ENCODE assay signal across 19 cellular contexts in the genomic region with DNA sequence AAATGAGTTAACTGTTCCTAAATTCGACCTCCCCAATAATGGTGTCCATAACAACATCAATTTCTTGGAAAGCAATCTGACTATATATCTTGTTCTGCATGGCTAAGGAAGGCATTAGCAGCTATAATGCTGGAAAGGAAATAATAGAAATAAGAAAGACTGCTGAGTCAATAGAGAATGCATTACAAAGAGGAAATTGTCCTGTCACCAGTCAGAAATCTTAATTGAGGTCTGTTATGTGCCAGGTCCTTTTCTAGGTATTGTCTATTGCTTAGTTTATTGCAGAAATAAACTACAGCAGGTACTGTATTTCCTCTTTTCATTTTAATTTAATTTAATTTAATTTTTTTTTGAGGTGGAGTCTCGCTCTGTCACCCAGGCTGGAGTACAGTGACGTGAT. TPM values are rescaled to one million over a fixed set of nuclear protein-coding genes. Genes with fewer than 3 reads are reported as not detected.
DNase-seq lines count a peak whose midpoint lies in the region; ATAC-seq and TF ChIP-seq lines count a peak whose summit lies in the region.
"Had no signal": no experiment of that assay in that cellular context is flagged by ENCODE, and none has a peak within 500 bp of the region (broad histone marks: within the 10 kb centered on the region; RNA-seq: fewer than 3 reads in every experiment).

No MANE protein-coding gene starts in this region.

- no peak overlapping the region for H3K4me3 ChIP-seq in PC-3 (ENCODE audit: low read length)
- peak overlapping the region; percentile 59 for H3K4me3 ChIP-seq in endodermal cell (ENCODE audit: low read length)
- H3K4me3 ChIP-seq: smooth muscle cell had no signal

- H3K79me2 ChIP-seq in PC-3 (ENCODE audit: low read length): no peaks in the 10 kb centered on the region

- no peaks in the 10 kb centered on the region for H3K27me3 ChIP-seq in PC-3 (ENCODE audit: low read length)
- H3K27me3 ChIP-seq in endodermal cell (ENCODE audit: control insufficient read depth, insufficient read depth, low read length, poor library complexity, severe bottlenecking): peaks cover 9% of the 10 kb centered on the region
- H3K27me3 ChIP-seq: brain microvascular endothelial cell, heart left ventricle had no signal

- H3K4me1 Mint-ChIP-seq in activated T-cell treated with anti-CD3 and anti-CD28 coated beads, Interleukin-2, amount 50 U/mL, for 24 hours (ENCODE audit: low read depth): peaks cover 90% of the 10 kb centered on the region
- H3K4me1 Mint-ChIP-seq in endodermal cell: peaks cover 17% of the 10 kb centered on the region
- peaks cover 76% of the 10 kb centered on the region for H3K4me1 Mint-ChIP-seq in stimulated activated effector memory CD8-positive, alpha-beta T cell treated with anti-CD3 and anti-CD28 coated beads, Interleukin-12 subunit alpha, Interleukin-12 subunit beta, amount 100 ng/mL, for 72 hours
- peaks cover 31% of the 10 kb centered on the region for H3K4me1 Mint-ChIP-seq in HFFc6 (ENCODE audit: low read depth)

- H3K9me2 ChIP-seq in PC-3 (replicated peaks; ENCODE audit: low read length): no peaks in the 10 kb centered on the region

- H3K27ac Mint-ChIP-seq in activated T-cell treated with anti-CD3 and anti-CD28 coated beads, Interleukin-2, amount 50 U/mL, for 24 hours: peak overlapping the region; percentile 34
- H3K27ac Mint-ChIP-seq in endodermal cell (no peak overlapping the region), HFFc6 (no peak overlapping the region)
- H3K27ac Mint-ChIP-seq in stimulated activated effector memory CD8-positive, alpha-beta T cell treated with anti-CD3 and anti-CD28 coated beads, Interleukin-12 subunit alpha, Interleukin-12 subunit beta, amount 100 ng/mL, for 72 hours: peak overlapping the region; percentile 7

- H3K4me2 ChIP-seq in PC-3 (ENCODE audit: low read length): no peak overlapping the region
- H3K4me2 ChIP-seq: smooth muscle cell had no signal

- TF ChIP-seq CTCF in PC-3 (conservative IDR thresholded peaks at IDR 0.05; ENCODE audit: low read depth, low read length) (no peak), endodermal cell (conservative IDR thresholded peaks at IDR 0.05) (no peak), HFFc6 (IDR thresholded peaks at IDR 0.05) (no peak)

- no peaks in the 10 kb centered on the region for H3K36me3 Mint-ChIP-seq in activated T-cell treated with anti-CD3 and anti-CD28 coated beads, Interleukin-2, amount 50 U/mL, for 24 hours (ENCODE audit: low read depth)
- H3K36me3 Mint-ChIP-seq in endodermal cell (ENCODE audit: low read depth) (no peaks in the 10 kb centered on the region), HFFc6 (ENCODE audit: low read depth) (no peaks in the 10 kb centered on the region)
- no peaks in the 10 kb centered on the region for H3K36me3 Mint-ChIP-seq in stimulated activated effector memory CD8-positive, alpha-beta T cell treated with anti-CD3 and anti-CD28 coated beads, Interleukin-12 subunit alpha, Interleukin-12 subunit beta, amount 100 ng/mL, for 72 hours

- no peaks in the 10 kb centered on the region for H3K27me3 Mint-ChIP-seq in activated T-cell treated with anti-CD3 and anti-CD28 coated beads, Interleukin-2, amount 50 U/mL, for 24 hours
- H3K27me3 Mint-ChIP-seq in endodermal cell (ENCODE audit: insufficient read depth) (peaks cover 22% of the 10 kb centered on the region), HFFc6 (ENCODE audit: insufficient read depth) (peaks cover 20% of the 10 kb centered on the region)

- CTCF ChIA-PET in PC-3 (lab: Charles Lee): no interaction called here

- intact Hi-C loops in PC-3 (cut with micrococcal nuclease): no loop called here

- H3K9me3 Mint-ChIP-seq in activated T-cell treated with anti-CD3 and anti-CD28 coated beads, Interleukin-2, amount 50 U/mL, for 24 hours: no peaks in the 10 kb centered on the region
- H3K9me3 Mint-ChIP-seq in endodermal cell: no peaks in the 10 kb centered on the region
- no peaks in the 10 kb centered on the region for H3K9me3 Mint-ChIP-seq in stimulated activated effector memory CD8-positive, alpha-beta T cell treated with anti-CD3 and anti-CD28 coated beads, Interleukin-12 subunit alpha, Interleukin-12 subunit beta, amount 100 ng/mL, for 72 hours
- H3K9me3 Mint-ChIP-seq in HFFc6: no peaks in the 10 kb centered on the region

- H3K9ac ChIP-seq in PC-3 (ENCODE audit: low read length) (no peak overlapping the region), endodermal cell (ENCODE audit: extremely low read depth, low read length, poor library complexity, severe bottlenecking) (no peak overlapping the region)

- BruUV-seq in PC-3 (replicated peaks; lab: Mats Ljungman, UMichigan): no TSS peak

- no peaks in the 10 kb centered on the region for H3F3A ChIP-seq in PC-3 (ENCODE audit: low read length, unreplicated experiment)

- no peak overlapping the region for H2AFZ ChIP-seq in PC-3 (ENCODE audit: low read length)

- no peak for DNase-seq in activated T-cell treated with anti-CD3 and anti-CD28 coated beads, Interleukin-2, amount 50 U/mL, for 24 hours
- DNase-seq in activated T-cell treated with anti-CD3 and anti-CD28 coated beads, Interleukin-2, amount 50 U/mL, for 48 hours: no peak
- peak; percentile 18 for DNase-seq in PC-3
- DNase-seq in endodermal cell: no peak
- DNase-seq in stimulated activated effector memory CD8-positive, alpha-beta T cell treated with anti-CD3 and anti-CD28 coated beads, Interleukin-12 subunit alpha, Interleukin-12 subunit beta, amount 100 ng/mL, for 72 hours (ENCODE audit: low spot score in 2 of 2): no peak
- no peak for DNase-seq in left lobe of liver (ENCODE audit: low spot score)
- no peak for DNase-seq in NCI-H128 (lab: John Stamatoyannopoulos, UW; ENCODE audit: unreplicated experiment)
- DNase-seq in HFFc6: no peak
- DNase-seq: activated CD4-positive, alpha-beta T cell treated with anti-CD3 and anti-CD28 coated beads, Interleukin-2, amount 50 U/mL, for 48 hours; activated naive CD4-positive, alpha-beta T cell; brain microvascular endothelial cell; DMS 273 treated with DMSO at 0.1 percent for 48 hours; heart left ventricle; KBM-7; NCI-H1092 treated with DMSO at 0.1 percent for 48 hours; posterior cingulate gyrus; stimulated activated naive CD4-positive, alpha-beta T cell treated with Interleukin-2 at 50 U/mL for 16 hours; T1000 had no signal

- H3K36me3 ChIP-seq in PC-3 (ENCODE audit: low read depth, low read length): no peaks in the 10 kb centered on the region
- no peaks in the 10 kb centered on the region for H3K36me3 ChIP-seq in endodermal cell (ENCODE audit: control insufficient read depth, insufficient read depth, low read length)
- H3K36me3 ChIP-seq: brain microvascular endothelial cell, heart left ventricle had no signal

- H3K9me3 ChIP-seq in PC-3 (ENCODE audit: low read length) (no peaks in the 10 kb centered on the region), endodermal cell (ENCODE audit: control insufficient read depth, low read length) (no peaks in the 10 kb centered on the region)
- H3K9me3 ChIP-seq: heart left ventricle had no signal

- no peaks in the 10 kb centered on the region for H4K20me1 ChIP-seq in PC-3 (ENCODE audit: low read length)

- H3K4me1 ChIP-seq in PC-3 (ENCODE audit: insufficient read depth, low read length) (peaks cover 14% of the 10 kb centered on the region), endodermal cell (ENCODE audit: control insufficient read depth, insufficient read depth, low read length) (peaks cover 9% of the 10 kb centered on the region)

- H3K27ac ChIP-seq in PC-3 (ENCODE audit: low read length): no peak overlapping the region
- no peak overlapping the region for H3K27ac ChIP-seq in endodermal cell (ENCODE audit: low read depth, low read length)
- H3K27ac ChIP-seq: brain microvascular endothelial cell had no signal

- whole genome bisulfite sequencing in endodermal cell (ENCODE audit: insufficient coverage in 1 of 2, insufficient read length in 1 of 2), 2 experiments: 83 to 88% methylated on average over 2 to 3 of the region's 3 CpGs

- POLR2A ChIA-PET in PC-3 (lab: Charles Lee; ENCODE audit: unreplicated experiment): no interaction called here

- ATAC-seq in PC-3 (no peak), left lobe of liver (no peak)
- ATAC-seq in stimulated activated effector memory CD8-positive, alpha-beta T cell treated with anti-CD3 and anti-CD28 coated beads, Interleukin-12 subunit alpha, Interleukin-12 subunit beta, amount 100 ng/mL, for 72 hours: no peak
- ATAC-seq: heart left ventricle had no signal

- no peak overlapping the region for H3K4me3 Mint-ChIP-seq in activated T-cell treated with anti-CD3 and anti-CD28 coated beads, Interleukin-2, amount 50 U/mL, for 24 hours
- H3K4me3 Mint-ChIP-seq in endodermal cell (no peak overlapping the region), HFFc6 (no peak overlapping the region)
- H3K4me3 Mint-ChIP-seq in stimulated activated effector memory CD8-positive, alpha-beta T cell treated with anti-CD3 and anti-CD28 coated beads, Interleukin-12 subunit alpha, Interleukin-12 subunit beta, amount 100 ng/mL, for 72 hours: peak overlapping the region; percentile 9

RNA-seq across cellular contexts. Expression of a gene that starts 5.9 kb away (rescaled TPM):
- 132 and 150 TPM in 2 replicates for total RNA-seq in PC-3 (2014; rRNA removed)
- total RNA-seq in endodermal cell: 10 to 100 TPM; 24.2 to 30.7 TPM
- 32.5 TPM for polyA plus RNA-seq in endodermal cell (2013, experiment 1 of 2)
- 33.1 TPM for polyA plus RNA-seq in endodermal cell (2013, experiment 2 of 2)
- total RNA-seq in left lobe of liver: 11.8 TPM
- total RNA-seq in HFFc6 (2021; fragmentation: NEBNext Ultra II Directional; extraction: Animal tissue kit (Norgen Biotek cat#: 25700)): 10 to 100 TPM; 39.7 to 44.0 (median 42.0) TPM

RNA-seq across cellular contexts. Expression of a gene that starts 34.7 kb away (rescaled TPM):
- total RNA-seq in PC-3 (2014; rRNA removed) (0.29 TPM in 1 of 2 replicates, not detected in the other), endodermal cell (not detected), left lobe of liver (0.25 TPM)
- not detected for polyA plus RNA-seq in endodermal cell (2013, experiment 1 of 2)
- polyA plus RNA-seq in endodermal cell (2013, experiment 2 of 2): 0.87 TPM
- under 1 TPM in 2 of 6 experiments, not detected in 4; 0.14 to 0.38 TPM for total RNA-seq in HFFc6 (2021; fragmentation: NEBNext Ultra II Directional; extraction: Animal tissue kit (Norgen Biotek cat#: 25700))

Comparison
In these comparisons a context has a peak if more than half of its experiments do, and no peak if none do; other contexts are left out.
1. H3K27ac Mint-ChIP-seq: peak in activated T-cell treated with anti-CD3 and anti-CD28 coated beads, Interleukin-2, amount 50 U/mL, for 24 hours (single experiment) and stimulated activated effector memory CD8-positive, alpha-beta T cell treated with anti-CD3 and anti-CD28 coated beads, Interleukin-12 subunit alpha, Interleukin-12 subunit beta, amount 100 ng/mL, for 72 hours (single experiment); none in endodermal cell (single experiment) and HFFc6 (single experiment).